Comparison of ENCODE assay signal across 9 cellular contexts in genomic region chrX:68735266-68735665, GRCh38.
"Had no signal": no experiment of that assay in that cellular context is flagged by ENCODE, and none has a peak within 500 bp of the region (broad histone marks: within the 10 kb centered on the region; RNA-seq: fewer than 3 reads in every experiment).

No MANE protein-coding gene starts in this region.

- H3K27ac ChIP-seq: GM23248 had no signal

- H3K4me2 ChIP-seq: GM23338 had no signal

- H3K4me3 ChIP-seq: GM23248, GM23338, HAP-1 had no signal

- H3K36me3 ChIP-seq: HAP-1 had no signal

- H3K4me1 ChIP-seq: HAP-1 had no signal

- DNase-seq: GM23248, GOT3, H7, H9, HCEC 1CT, HFFc6 had no signal

- H3K9ac ChIP-seq: GM23248 had no signal

- H2AFZ ChIP-seq: GM23248, GM23338 had no signal

- ATAC-seq: GM23338, HCT116 had no signal

- H3K9me3 ChIP-seq: HAP-1 had no signal
